1 cellular context compared by ENCODE assay signal in the genomic region with DNA sequence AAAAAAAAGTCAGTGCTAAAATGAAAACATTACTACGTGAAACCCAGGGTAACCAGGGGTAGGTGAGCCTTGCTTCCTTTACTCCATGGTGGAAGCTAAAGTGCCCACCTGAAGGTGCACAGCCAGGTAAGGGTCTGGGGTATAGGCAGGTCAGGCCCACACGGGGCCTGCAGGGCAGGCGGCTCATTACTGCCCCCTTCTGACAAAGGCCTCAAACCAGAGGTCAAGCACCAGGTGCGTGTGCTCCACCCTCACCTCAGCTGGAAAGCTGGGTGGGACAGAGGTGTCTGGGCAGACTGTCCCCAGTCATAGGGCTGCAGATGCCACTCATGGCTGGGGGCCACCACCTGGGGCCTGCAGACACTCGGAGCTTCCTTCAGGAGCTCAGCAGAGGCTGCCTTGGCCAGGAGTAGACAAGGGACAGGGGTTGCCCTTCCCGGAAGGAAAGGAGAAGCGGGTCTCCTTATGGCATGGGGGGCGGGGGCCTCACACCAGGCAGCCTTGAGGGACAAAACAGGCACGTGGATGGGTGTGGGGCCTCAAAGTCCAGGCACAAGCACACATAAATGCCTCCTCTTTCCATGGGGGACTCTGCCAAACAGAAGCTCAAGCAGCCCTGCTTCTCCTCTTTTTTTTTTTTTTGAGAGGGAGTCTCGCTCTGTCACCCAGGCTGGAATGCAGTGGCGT.
TF ChIP-seq lines count a peak whose summit lies in the region.

No MANE protein-coding gene starts in this region.

TF ChIP-seq in SK-N-SH, 30 proteins besides CTCF, POLR2A, EP300 and RAD21 (continued from another document):
- TF ChIP-seq, protein P1, sequence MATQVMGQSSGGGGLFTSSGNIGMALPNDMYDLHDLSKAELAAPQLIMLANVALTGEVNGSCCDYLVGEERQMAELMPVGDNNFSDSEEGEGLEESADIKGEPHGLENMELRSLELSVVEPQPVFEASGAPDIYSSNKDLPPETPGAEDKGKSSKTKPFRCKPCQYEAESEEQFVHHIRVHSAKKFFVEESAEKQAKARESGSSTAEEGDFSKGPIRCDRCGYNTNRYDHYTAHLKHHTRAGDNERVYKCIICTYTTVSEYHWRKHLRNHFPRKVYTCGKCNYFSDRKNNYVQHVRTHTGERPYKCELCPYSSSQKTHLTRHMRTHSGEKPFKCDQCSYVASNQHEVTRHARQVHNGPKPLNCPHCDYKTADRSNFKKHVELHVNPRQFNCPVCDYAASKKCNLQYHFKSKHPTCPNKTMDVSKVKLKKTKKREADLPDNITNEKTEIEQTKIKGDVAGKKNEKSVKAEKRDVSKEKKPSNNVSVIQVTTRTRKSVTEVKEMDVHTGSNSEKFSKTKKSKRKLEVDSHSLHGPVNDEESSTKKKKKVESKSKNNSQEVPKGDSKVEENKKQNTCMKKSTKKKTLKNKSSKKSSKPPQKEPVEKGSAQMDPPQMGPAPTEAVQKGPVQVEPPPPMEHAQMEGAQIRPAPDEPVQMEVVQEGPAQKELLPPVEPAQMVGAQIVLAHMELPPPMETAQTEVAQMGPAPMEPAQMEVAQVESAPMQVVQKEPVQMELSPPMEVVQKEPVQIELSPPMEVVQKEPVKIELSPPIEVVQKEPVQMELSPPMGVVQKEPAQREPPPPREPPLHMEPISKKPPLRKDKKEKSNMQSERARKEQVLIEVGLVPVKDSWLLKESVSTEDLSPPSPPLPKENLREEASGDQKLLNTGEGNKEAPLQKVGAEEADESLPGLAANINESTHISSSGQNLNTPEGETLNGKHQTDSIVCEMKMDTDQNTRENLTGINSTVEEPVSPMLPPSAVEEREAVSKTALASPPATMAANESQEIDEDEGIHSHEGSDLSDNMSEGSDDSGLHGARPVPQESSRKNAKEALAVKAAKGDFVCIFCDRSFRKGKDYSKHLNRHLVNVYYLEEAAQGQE (IDR thresholded peaks at IDR 0.05; ENCODE audit: low read depth, low read length): no peak
- TF ChIP-seq SMC3 (IDR thresholded peaks at IDR 0.05; ENCODE audit: low read depth, low read length): no peak
TF ChIP-seq in SK-N-SH: peak in this region for 0.
